Comparison of ENCODE assay signal across 21 cellular contexts in the genomic region with DNA sequence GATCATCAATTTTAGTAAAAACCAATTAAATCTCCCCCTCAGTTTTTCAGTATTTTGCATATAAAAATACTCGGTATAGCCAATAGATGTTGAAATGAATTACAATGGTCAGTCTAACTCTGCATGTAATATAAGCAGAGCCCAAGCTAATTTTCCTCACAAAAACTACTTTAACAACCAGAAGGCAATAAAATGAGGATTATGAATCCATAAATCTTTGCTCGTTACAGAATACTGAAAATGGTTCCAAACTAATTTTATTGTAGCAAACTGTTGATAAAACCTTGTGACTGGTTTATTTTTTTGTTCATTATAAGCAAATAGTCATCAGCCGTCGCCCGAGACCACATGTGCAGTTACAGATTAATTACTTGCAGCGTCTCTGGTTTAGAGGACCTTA.
DNase-seq lines count a peak whose midpoint lies in the region; ATAC-seq, FAIRE-seq and TF ChIP-seq lines count a peak whose summit lies in the region.
"Had no signal": no experiment of that assay in that cellular context is flagged by ENCODE, and none has a peak within 500 bp of the region (broad histone marks: within the 10 kb centered on the region; RNA-seq: fewer than 3 reads in every experiment).

No MANE protein-coding gene starts in this region.

- peak; percentile 98 for FAIRE-seq in endometrium (lab: Jason Lieb, UNC)
- FAIRE-seq: A549, GM12892, GM18507, HepG2 had no signal

- TF ChIP-seq CTCF in GM23338 (conservative IDR thresholded peaks at IDR 0.05; ENCODE audit: low read depth in 2 of 2) (no peak), HFF-Myc (IDR thresholded peaks at IDR 0.05; ENCODE audit: low read depth, low read length, missing control alignments) (no peak)

- H3K79me2 ChIP-seq in GM23338 (replicated peaks; ENCODE audit: insufficient read depth) = no peaks in the 10 kb centered on the region

- no peak for DNase-seq in GM23338 (ENCODE audit: low spot score)
- peak; percentile 35 for DNase-seq in HFF-Myc (ENCODE audit: extremely low read depth, low read depth)
- peak; percentile 15 for DNase-seq in left kidney (ENCODE audit: low read depth, low spot score)
- no peak for DNase-seq in cerebellar cortex (ENCODE audit: low spot score)
- DNase-seq in COR-L47 (lab: John Stamatoyannopoulos, UW) = no peak
- no peak for DNase-seq in H7
- DNase-seq: AML-193; CD4-positive, alpha-beta T cell; DMS153; DMS79; GDM1; GOT3; H9 had no signal

- H3K4me2 ChIP-seq in GM23338 = peak overlapping the region; percentile 37; the same call in 1 of the 2 replicates
- H3K4me2 ChIP-seq: A549 had no signal

- H3K9me2 ChIP-seq in GM23338 (ENCODE audit: insufficient read depth) = peaks cover 11% of the 10 kb centered on the region; the same call in 1 of the 2 replicates

- ATAC-seq in GM23338 = no peak
- ATAC-seq: A549, HepG2 had no signal

- H3K27me3 ChIP-seq in GM23338 (ENCODE audit: insufficient read depth) (no peaks in the 10 kb centered on the region), H7 (ENCODE audit: control insufficient read depth, insufficient read depth, low read length) (no peaks in the 10 kb centered on the region)

- peaks cover 44% of the 10 kb centered on the region for H3K4me1 Mint-ChIP-seq in GM23338

- H2AFZ ChIP-seq in GM23338 = no peak overlapping the region

- peaks cover 45% of the 10 kb centered on the region for H3K4me1 ChIP-seq in GM23338 (ENCODE audit: insufficient read depth)
- H3K4me1 ChIP-seq: A549 had no signal

- H3K4me3 ChIP-seq in GM23338 = no peak overlapping the region
- H3K4me3 ChIP-seq in HFF-Myc (replicated peaks; ENCODE audit: low read depth, low read length) = no peak overlapping the region
- H3K4me3 ChIP-seq in H7 (ENCODE audit: insufficient read depth, low read depth, low read length) = no peak overlapping the region
- H3K4me3 ChIP-seq: A549 had no signal

- H3K36me3 Mint-ChIP-seq in GM23338 (ENCODE audit: low read depth) = no peaks in the 10 kb centered on the region
- H3K36me3 Mint-ChIP-seq: IgD-negative memory B cell had no signal

- H3K36me3 ChIP-seq in GM23338 (ENCODE audit: insufficient read depth) = no peaks in the 10 kb centered on the region
- no peaks in the 10 kb centered on the region for H3K36me3 ChIP-seq in H7 (replicated peaks; ENCODE audit: control insufficient read depth, insufficient read depth, low read length)

- no peaks in the 10 kb centered on the region for H3F3A ChIP-seq in GM23338 (replicated peaks; ENCODE audit: low read depth)

- peaks cover 2% of the 10 kb centered on the region for H3K27me3 Mint-ChIP-seq in GM23338 (ENCODE audit: insufficient read depth, low read depth, poor library complexity)

- no peaks in the 10 kb centered on the region; the same call in 2 of the 3 replicates for H3K9me3 Mint-ChIP-seq in GM23338
- H3K9me3 Mint-ChIP-seq: CD4-positive, alpha-beta T cell; H9; IgD-negative memory B cell had no signal

- H3K27ac Mint-ChIP-seq in GM23338 = no peak overlapping the region
- H3K27ac Mint-ChIP-seq: CD4-positive, alpha-beta T cell; IgD-negative memory B cell had no signal

- H4K20me1 ChIP-seq in GM23338 (replicated peaks; ENCODE audit: insufficient read depth) = no peaks in the 10 kb centered on the region

- H3K4me3 Mint-ChIP-seq in GM23338 = no peak overlapping the region
- H3K4me3 Mint-ChIP-seq: CD4-positive, alpha-beta T cell; H9; IgD-negative memory B cell had no signal

- H3K27ac ChIP-seq in GM23338 (ENCODE audit: low read depth) = no peak overlapping the region
- H3K27ac ChIP-seq: 22Rv1, A549, C4-2B had no signal

TF ChIP-seq in GM23338, 12 proteins besides CTCF, POLR2A, EP300 and RAD21 (continues in another document):
- TF ChIP-seq, protein P1, sequence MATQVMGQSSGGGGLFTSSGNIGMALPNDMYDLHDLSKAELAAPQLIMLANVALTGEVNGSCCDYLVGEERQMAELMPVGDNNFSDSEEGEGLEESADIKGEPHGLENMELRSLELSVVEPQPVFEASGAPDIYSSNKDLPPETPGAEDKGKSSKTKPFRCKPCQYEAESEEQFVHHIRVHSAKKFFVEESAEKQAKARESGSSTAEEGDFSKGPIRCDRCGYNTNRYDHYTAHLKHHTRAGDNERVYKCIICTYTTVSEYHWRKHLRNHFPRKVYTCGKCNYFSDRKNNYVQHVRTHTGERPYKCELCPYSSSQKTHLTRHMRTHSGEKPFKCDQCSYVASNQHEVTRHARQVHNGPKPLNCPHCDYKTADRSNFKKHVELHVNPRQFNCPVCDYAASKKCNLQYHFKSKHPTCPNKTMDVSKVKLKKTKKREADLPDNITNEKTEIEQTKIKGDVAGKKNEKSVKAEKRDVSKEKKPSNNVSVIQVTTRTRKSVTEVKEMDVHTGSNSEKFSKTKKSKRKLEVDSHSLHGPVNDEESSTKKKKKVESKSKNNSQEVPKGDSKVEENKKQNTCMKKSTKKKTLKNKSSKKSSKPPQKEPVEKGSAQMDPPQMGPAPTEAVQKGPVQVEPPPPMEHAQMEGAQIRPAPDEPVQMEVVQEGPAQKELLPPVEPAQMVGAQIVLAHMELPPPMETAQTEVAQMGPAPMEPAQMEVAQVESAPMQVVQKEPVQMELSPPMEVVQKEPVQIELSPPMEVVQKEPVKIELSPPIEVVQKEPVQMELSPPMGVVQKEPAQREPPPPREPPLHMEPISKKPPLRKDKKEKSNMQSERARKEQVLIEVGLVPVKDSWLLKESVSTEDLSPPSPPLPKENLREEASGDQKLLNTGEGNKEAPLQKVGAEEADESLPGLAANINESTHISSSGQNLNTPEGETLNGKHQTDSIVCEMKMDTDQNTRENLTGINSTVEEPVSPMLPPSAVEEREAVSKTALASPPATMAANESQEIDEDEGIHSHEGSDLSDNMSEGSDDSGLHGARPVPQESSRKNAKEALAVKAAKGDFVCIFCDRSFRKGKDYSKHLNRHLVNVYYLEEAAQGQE (IDR thresholded peaks at IDR 0.05; ENCODE audit: unreplicated experiment) = no peak
- TF ChIP-seq EZH2phosphoT487 (IDR thresholded peaks at IDR 0.05; ENCODE audit: unreplicated experiment) (no peak), ZNF114 (CRISPR knock-in tag; IDR thresholded peaks at IDR 0.05) (no peak), STAT1 (IDR thresholded peaks at IDR 0.05; ENCODE audit: unreplicated experiment) (no peak), ZNF331 (CRISPR knock-in tag; IDR thresholded peaks at IDR 0.05; ENCODE audit: low read depth) (no peak), EZH2 (IDR thresholded peaks at IDR 0.05; ENCODE audit: low read depth, unreplicated experiment) (no peak), NANOG (IDR thresholded peaks at IDR 0.05; ENCODE audit: borderline replicate concordance) (no peak), POLR2AphosphoS5 (IDR thresholded peaks at IDR 0.05; ENCODE audit: low read depth) (no peak), CREB1 (CRISPR knock-in tag; IDR thresholded peaks at IDR 0.05; ENCODE audit: low read depth) (no peak)
- TF ChIP-seq, protein P2, sequence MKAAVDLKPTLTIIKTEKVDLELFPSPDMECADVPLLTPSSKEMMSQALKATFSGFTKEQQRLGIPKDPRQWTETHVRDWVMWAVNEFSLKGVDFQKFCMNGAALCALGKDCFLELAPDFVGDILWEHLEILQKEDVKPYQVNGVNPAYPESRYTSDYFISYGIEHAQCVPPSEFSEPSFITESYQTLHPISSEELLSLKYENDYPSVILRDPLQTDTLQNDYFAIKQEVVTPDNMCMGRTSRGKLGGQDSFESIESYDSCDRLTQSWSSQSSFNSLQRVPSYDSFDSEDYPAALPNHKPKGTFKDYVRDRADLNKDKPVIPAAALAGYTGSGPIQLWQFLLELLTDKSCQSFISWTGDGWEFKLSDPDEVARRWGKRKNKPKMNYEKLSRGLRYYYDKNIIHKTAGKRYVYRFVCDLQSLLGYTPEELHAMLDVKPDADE (IDR thresholded peaks at IDR 0.05) = no peak

Comparison
In these comparisons a context has a peak if more than half of its experiments do, and no peak if none do; other contexts are left out.
1. DNase-seq: peak in HFF-Myc (single experiment) and left kidney (single experiment); none in GM23338 (single experiment), cerebellar cortex (single experiment), COR-L47 (single experiment) and H7 (single experiment).